Comparison of ENCODE assay signal across 1 cellular context in genomic region chr18:48374423-48375149, GRCh38.
TF ChIP-seq lines count a peak whose summit lies in the region.

No MANE protein-coding gene starts in this region.

TF ChIP-seq in SK-N-SH treated with all-trans-retinoic acid at 6 μM for 48 hours, 23 proteins besides CTCF, POLR2A, EP300 and RAD21:
- no peak for TF ChIP-seq TSHZ2 (CRISPR knock-in tag; IDR thresholded peaks at IDR 0.05)
- TF ChIP-seq CREB5 (CRISPR knock-in tag; IDR thresholded peaks at IDR 0.05; ENCODE audit: low read depth) = no peak
- TF ChIP-seq ZNF565 (CRISPR knock-in tag; conservative IDR thresholded peaks at IDR 0.05; ENCODE audit: low read depth) = no peak
- no peak for TF ChIP-seq PPARA (CRISPR knock-in tag; IDR thresholded peaks at IDR 0.05; ENCODE audit: borderline replicate concordance)
- TF ChIP-seq ZC3H10 (CRISPR knock-in tag; IDR thresholded peaks at IDR 0.05) = no peak
- TF ChIP-seq BACH2 (CRISPR knock-in tag; IDR thresholded peaks at IDR 0.05; ENCODE audit: borderline replicate concordance) = no peak
